Comparison of ENCODE assay signal across 1 cellular context in genomic region chr2:96538487-96539214, GRCh38.
TF ChIP-seq lines count a peak whose summit lies in the region.

No MANE protein-coding gene starts in this region.

TF ChIP-seq in HepG2, 621 proteins besides CTCF, POLR2A, EP300 and RAD21 (continued from another document and continues in another):
- TF ChIP-seq ZNF547 (CRISPR knock-in tag; IDR thresholded peaks at IDR 0.05) (peak; percentile 69; the same call in 1 of the 2 replicates), ZNF136 (CRISPR knock-in tag; IDR thresholded peaks at IDR 0.05; ENCODE audit: low read depth) (no peak), ZNF124 (CRISPR knock-in tag; IDR thresholded peaks at IDR 0.05) (no peak), FOXK1 (CRISPR knock-in tag; IDR thresholded peaks at IDR 0.05; ENCODE audit: borderline replicate concordance, low read depth) (peak; percentile 18; the same call in 1 of the 2 replicates), SSRP1 (CRISPR knock-in tag; IDR thresholded peaks at IDR 0.05) (no peak), ZNF781 (CRISPR knock-in tag; IDR thresholded peaks at IDR 0.05; ENCODE audit: borderline replicate concordance, not compliant biosample characterization) (peak; percentile 64), ZSCAN30 (CRISPR knock-in tag; IDR thresholded peaks at IDR 0.05) (no peak), ARID4A (CRISPR knock-in tag; IDR thresholded peaks at IDR 0.05; ENCODE audit: borderline replicate concordance) (peak; percentile 41; the same call in 1 of the 2 replicates), KLF16 (CRISPR knock-in tag; IDR thresholded peaks at IDR 0.05) (peak in 1 of 2 experiments; percentile 59; a peak in 1 of 4 replicates), ZNF850 (CRISPR knock-in tag; conservative IDR thresholded peaks at IDR 0.05) (no peak), ZBTB21 (CRISPR knock-in tag; IDR thresholded peaks at IDR 0.05) (no peak), ZNF629 (CRISPR knock-in tag; conservative IDR thresholded peaks at IDR 0.05) (no peak), ZZZ3 (CRISPR knock-in tag; IDR thresholded peaks at IDR 0.05; ENCODE audit: borderline replicate concordance) (0 out of 2 replicates have a peak, but pooled peaks have one; percentile 28), ZNF746 (CRISPR knock-in tag; IDR thresholded peaks at IDR 0.05) (0 out of 2 replicates have a peak, but pooled peaks have one; percentile 57), BATF2 (CRISPR knock-in tag; IDR thresholded peaks at IDR 0.05) (no peak), RXRA (CRISPR knock-in tag; IDR thresholded peaks at IDR 0.05) (peak; percentile 28; the same call in 1 of the 2 replicates), CCAR2 (optimal IDR thresholded peaks at IDR 0.05; ENCODE audit: low read depth, low read length) (no peak), RELA (CRISPR knock-in tag; IDR thresholded peaks at IDR 0.05) (no peak), ZNF749 (CRISPR knock-in tag; IDR thresholded peaks at IDR 0.05; ENCODE audit: borderline replicate concordance) (no peak), ELF4 (CRISPR knock-in tag; IDR thresholded peaks at IDR 0.05; ENCODE audit: borderline replicate concordance) (no peak), NR2C2 (CRISPR knock-in tag; IDR thresholded peaks at IDR 0.05; ENCODE audit: borderline replicate concordance) (no peak), RCOR2 (CRISPR knock-in tag; IDR thresholded peaks at IDR 0.05) (peak; percentile 48; the same call in 1 of the 2 replicates), SRSF9 (IDR thresholded peaks at IDR 0.05; ENCODE audit: borderline replicate concordance, insufficient read depth, low read depth, low read length, poor library complexity, severe bottlenecking) (no peak), SP5 (CRISPR knock-in tag; IDR thresholded peaks at IDR 0.05; ENCODE audit: borderline replicate concordance, low read depth) (peak; percentile 86), ZBTB44 (CRISPR knock-in tag; IDR thresholded peaks at IDR 0.05) (no peak), ZNF343 (CRISPR knock-in tag; IDR thresholded peaks at IDR 0.05) (0 out of 2 replicates have a peak, but pooled peaks have one; percentile 10), ZNF546 (CRISPR knock-in tag; conservative IDR thresholded peaks at IDR 0.05) (no peak), NCOR1 (IDR thresholded peaks at IDR 0.05; ENCODE audit: borderline replicate concordance, low read length) (no peak), ZBTB4 (CRISPR knock-in tag; IDR thresholded peaks at IDR 0.05; ENCODE audit: borderline replicate concordance) (peak; percentile 29; the same call in 1 of the 2 replicates), ZNF292 (CRISPR knock-in tag; IDR thresholded peaks at IDR 0.05; ENCODE audit: borderline replicate concordance, low read depth) (peak; percentile 68; the same call in 1 of the 2 replicates), FIP1L1 (IDR thresholded peaks at IDR 0.05; ENCODE audit: borderline replicate concordance, insufficient read depth, low read depth, low read length) (0 out of 2 replicates have a peak, but pooled peaks have one; percentile 21), ISX (CRISPR knock-in tag; conservative IDR thresholded peaks at IDR 0.05) (no peak), ZNF484 (CRISPR knock-in tag; IDR thresholded peaks at IDR 0.05; ENCODE audit: borderline replicate concordance, low read depth) (no peak), RORA (CRISPR knock-in tag; IDR thresholded peaks at IDR 0.05) (no peak), RARA (CRISPR knock-in tag; IDR thresholded peaks at IDR 0.05) (no peak), MEIS2 (CRISPR knock-in tag; IDR thresholded peaks at IDR 0.05) (peak; percentile 33; the same call in 1 of the 2 replicates), POLR2AphosphoS2 (IDR thresholded peaks at IDR 0.05; ENCODE audit: low read depth, low read length) (no peak), GTF3A (CRISPR knock-in tag; conservative IDR thresholded peaks at IDR 0.05) (no peak), ZFP36L2 (CRISPR knock-in tag; IDR thresholded peaks at IDR 0.05) (no peak), ZNF598 (CRISPR knock-in tag; IDR thresholded peaks at IDR 0.05; ENCODE audit: borderline replicate concordance) (0 out of 2 replicates have a peak, but pooled peaks have one; percentile 81), ZBTB42 (CRISPR knock-in tag; IDR thresholded peaks at IDR 0.05) (no peak), RARG (CRISPR knock-in tag; IDR thresholded peaks at IDR 0.05; ENCODE audit: low read depth) (no peak), ZNF788 (CRISPR knock-in tag; IDR thresholded peaks at IDR 0.05; ENCODE audit: borderline replicate concordance) (0 out of 2 replicates have a peak, but pooled peaks have one; percentile 23), SOX5 (CRISPR knock-in tag; IDR thresholded peaks at IDR 0.05; ENCODE audit: borderline replicate concordance) (peak; percentile 54; the same call in 1 of the 2 replicates), SP2 (CRISPR knock-in tag; IDR thresholded peaks at IDR 0.05) (no peak), ZSCAN31 (CRISPR knock-in tag; IDR thresholded peaks at IDR 0.05; ENCODE audit: low read depth) (0 out of 2 replicates have a peak, but pooled peaks have one; percentile 6), ZNF205 (CRISPR knock-in tag; IDR thresholded peaks at IDR 0.05) (0 out of 2 replicates have a peak, but pooled peaks have one; percentile 11), ZNF768 (CRISPR knock-in tag; IDR thresholded peaks at IDR 0.05) (peak; percentile 99), ARID2 (CRISPR knock-in tag; IDR thresholded peaks at IDR 0.05; ENCODE audit: borderline replicate concordance) (no peak), SALL1 (CRISPR knock-in tag; IDR thresholded peaks at IDR 0.05) (peak; percentile 50; the same call in 1 of the 2 replicates)
- TF ChIP-seq, protein P1, sequence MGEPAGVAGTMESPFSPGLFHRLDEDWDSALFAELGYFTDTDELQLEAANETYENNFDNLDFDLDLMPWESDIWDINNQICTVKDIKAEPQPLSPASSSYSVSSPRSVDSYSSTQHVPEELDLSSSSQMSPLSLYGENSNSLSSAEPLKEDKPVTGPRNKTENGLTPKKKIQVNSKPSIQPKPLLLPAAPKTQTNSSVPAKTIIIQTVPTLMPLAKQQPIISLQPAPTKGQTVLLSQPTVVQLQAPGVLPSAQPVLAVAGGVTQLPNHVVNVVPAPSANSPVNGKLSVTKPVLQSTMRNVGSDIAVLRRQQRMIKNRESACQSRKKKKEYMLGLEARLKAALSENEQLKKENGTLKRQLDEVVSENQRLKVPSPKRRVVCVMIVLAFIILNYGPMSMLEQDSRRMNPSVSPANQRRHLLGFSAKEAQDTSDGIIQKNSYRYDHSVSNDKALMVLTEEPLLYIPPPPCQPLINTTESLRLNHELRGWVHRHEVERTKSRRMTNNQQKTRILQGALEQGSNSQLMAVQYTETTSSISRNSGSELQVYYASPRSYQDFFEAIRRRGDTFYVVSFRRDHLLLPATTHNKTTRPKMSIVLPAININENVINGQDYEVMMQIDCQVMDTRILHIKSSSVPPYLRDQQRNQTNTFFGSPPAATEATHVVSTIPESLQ (CRISPR knock-in tag; conservative IDR thresholded peaks at IDR 0.05): no peak
- TF ChIP-seq, protein P2, sequence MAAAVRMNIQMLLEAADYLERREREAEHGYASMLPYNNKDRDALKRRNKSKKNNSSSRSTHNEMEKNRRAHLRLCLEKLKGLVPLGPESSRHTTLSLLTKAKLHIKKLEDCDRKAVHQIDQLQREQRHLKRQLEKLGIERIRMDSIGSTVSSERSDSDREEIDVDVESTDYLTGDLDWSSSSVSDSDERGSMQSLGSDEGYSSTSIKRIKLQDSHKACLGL (CRISPR knock-in tag; IDR thresholded peaks at IDR 0.05): no peak
- TF ChIP-seq, protein P3, sequence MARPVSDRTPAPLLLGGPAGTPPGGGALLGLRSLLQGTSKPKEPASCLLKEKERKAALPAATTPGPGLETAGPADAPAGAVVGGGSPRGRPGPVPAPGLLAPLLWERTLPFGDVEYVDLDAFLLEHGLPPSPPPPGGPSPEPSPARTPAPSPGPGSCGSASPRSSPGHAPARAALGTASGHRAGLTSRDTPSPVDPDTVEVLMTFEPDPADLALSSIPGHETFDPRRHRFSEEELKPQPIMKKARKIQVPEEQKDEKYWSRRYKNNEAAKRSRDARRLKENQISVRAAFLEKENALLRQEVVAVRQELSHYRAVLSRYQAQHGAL (CRISPR knock-in tag; IDR thresholded peaks at IDR 0.05; ENCODE audit: not compliant biosample characterization): no peak
- TF ChIP-seq, protein P4, sequence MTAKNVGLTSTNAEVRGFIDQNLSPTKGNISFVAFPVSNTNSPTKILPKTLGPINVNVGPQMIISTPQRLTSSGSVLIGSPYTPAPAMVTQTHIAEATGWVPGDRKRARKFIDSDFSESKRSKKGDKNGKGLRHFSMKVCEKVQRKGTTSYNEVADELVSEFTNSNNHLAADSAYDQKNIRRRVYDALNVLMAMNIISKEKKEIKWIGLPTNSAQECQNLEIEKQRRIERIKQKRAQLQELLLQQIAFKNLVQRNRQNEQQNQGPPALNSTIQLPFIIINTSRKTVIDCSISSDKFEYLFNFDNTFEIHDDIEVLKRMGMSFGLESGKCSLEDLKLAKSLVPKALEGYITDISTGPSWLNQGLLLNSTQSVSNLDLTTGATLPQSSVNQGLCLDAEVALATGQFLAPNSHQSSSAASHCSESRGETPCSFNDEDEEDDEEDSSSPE (CRISPR knock-in tag; IDR thresholded peaks at IDR 0.05): no peak
